ENCODE assay signal across 29 cellular contexts in genomic region chr11:115926090-115926489, GRCh38.
"Had no signal": no experiment of that assay in that cellular context is flagged by ENCODE, and none has a peak within 500 bp of the region (broad histone marks: within the 10 kb centered on the region; RNA-seq: fewer than 3 reads in every experiment).

No MANE protein-coding gene starts in this region.

- H3K27ac Mint-ChIP-seq: activated naive CD4-positive, alpha-beta T cell treated with anti-CD3 and anti-CD28 coated beads, Interleukin-2, amount 10 ng/mL, durations not matched to agents 7 days and 5 days; immature natural killer cell; mesothelial cell of epicardium; nephron progenitor cell; progenitor cell of endocrine pancreas had no signal

- H3K36me3 ChIP-seq: ovary, thoracic aorta had no signal

- H3K27ac ChIP-seq: ovary, skin epidermis, thoracic aorta, VCaP had no signal

- H3K4me1 Mint-ChIP-seq: activated naive CD4-positive, alpha-beta T cell treated with anti-CD3 and anti-CD28 coated beads, Interleukin-2, amount 10 ng/mL, durations not matched to agents 7 days and 5 days; immature natural killer cell; mesothelial cell of epicardium had no signal

- H3K4me3 ChIP-seq: ovary, skin epidermis, thoracic aorta had no signal

- DNase-seq: activated CD4-positive, alpha-beta T cell treated with anti-CD3 and anti-CD28 coated beads for 4 hours; activated CD4-positive, alpha-beta T cell treated with anti-CD3 and anti-CD28 coated beads, Interleukin-2, amount 50 U/mL, for 4 hours; activated gamma-delta T cell; activated naive CD4-positive, alpha-beta T cell treated with anti-CD3 and anti-CD28 coated beads, Interleukin-2, amount 10 ng/mL, durations not matched to agents 7 days and 5 days; activated T-cell treated with anti-CD3 and anti-CD28 coated beads for 4 hours; amygdala; central memory CD4-positive, alpha-beta T cell; head of caudate nucleus; hypothalamus; immature natural killer cell; kidney; left colon; mammary epithelial cell; naive B cell; nephron progenitor cell; ovary; stimulated activated CD4-positive, alpha-beta T cell treated with anti-CD3 and anti-CD28 coated beads, Interleukin-4, amount 100 ng/mL, for 24 hours; stimulated activated naive CD4-positive, alpha-beta T cell; trophoblast cell had no signal

- H3K27me3 ChIP-seq: ovary had no signal

- H3K9me3 Mint-ChIP-seq: immature natural killer cell, mesothelial cell of epicardium had no signal

- H3K9me3 ChIP-seq: thoracic aorta had no signal

- H3K4me3 Mint-ChIP-seq: activated naive CD4-positive, alpha-beta T cell treated with anti-CD3 and anti-CD28 coated beads, Interleukin-2, amount 10 ng/mL, durations not matched to agents 7 days and 5 days; activated T-helper 1 cell treated with anti-CD3 and anti-CD28 coated beads, Interleukin-12 subunit alpha, Interleukin-12 subunit beta, Interleukin-2, Interleukin-4 antibody, amounts not matched to agents 30 ng/mL and 10 ng/mL and 1 ng/mL, durations not matched to agents 14 hours and 24 hours and 36 hours; immature natural killer cell; mesothelial cell of epicardium; naive B cell; nephron progenitor cell had no signal

- H3K27me3 Mint-ChIP-seq: activated naive CD4-positive, alpha-beta T cell treated with anti-CD3 and anti-CD28 coated beads, Interleukin-2, amount 10 ng/mL, durations not matched to agents 7 days and 5 days; naive B cell had no signal

- FAIRE-seq: endothelial cell of umbilical vein, kidney, TTC549, urothelium cell line had no signal

- H3K36me3 Mint-ChIP-seq: activated naive CD4-positive, alpha-beta T cell treated with anti-CD3 and anti-CD28 coated beads, Interleukin-2, amount 10 ng/mL, durations not matched to agents 7 days and 5 days; immature natural killer cell; mesothelial cell of epicardium; naive B cell had no signal

- ATAC-seq: left colon, sciatic nerve had no signal
